ENCODE assay signal across 10 cellular contexts in genomic region chr19:55085923-55086715, GRCh38. TPM values are rescaled to one million over a fixed set of nuclear protein-coding genes. Genes with fewer than 3 reads are reported as not detected.
DNase-seq lines count a peak whose midpoint lies in the region; ATAC-seq, FAIRE-seq and TF ChIP-seq lines count a peak whose summit lies in the region.
"Had no signal": no experiment of that assay in that cellular context is flagged by ENCODE, and none has a peak within 500 bp of the region (broad histone marks: within the 10 kb centered on the region; RNA-seq: fewer than 3 reads in every experiment).

No MANE protein-coding gene starts in this region.

- H3K18ac ChIP-seq in H1 (ENCODE audit: extremely low read depth, low read length) = peak overlapping the region; percentile 48

- H3K14ac ChIP-seq in H1 (ENCODE audit: insufficient read length) = no peak overlapping the region

- FAIRE-seq in H1 (lab: Jason Lieb, UNC) = no peak

- no peak overlapping the region for H4K5ac ChIP-seq in H1 (ENCODE audit: insufficient read length, low read depth, low read length)

- 79% methylated on average over 13 of the region's 35 CpGs; no CpG with 5 or more reads in 1 of the 2 experiments for WGBS in H1 (ENCODE audit: extremely low coverage in 1 of 2, insufficient coverage in 1 of 2, insufficient read length in 1 of 2, insufficient replicate concordance in 2 of 2, low coverage in 1 of 2, low lambda C conversion rate in 2 of 2, missing lambda C conversion rate in 1 of 2), 2 experiments

- CTCF ChIA-PET in H1 (lab: Charles Lee; ENCODE audit: partially characterized antibody) = interaction anchor here (0.6 to 4.5 kb wide), 14 partner anchors 9 to 412 kb away, joined by 3 to 26 read pairs (median 3); partner anchors contain the start of gene RDH13

- ATAC-seq in activated T-helper 17 cell treated with anti-CD3 and anti-CD28 coated beads, Interleukin-2, amount 50 U/mL, for 72 hours (replicated peaks) = no peak

- H4K8ac ChIP-seq in H1 (ENCODE audit: extremely low read depth, insufficient read depth, low read length) = no peak overlapping the region

- peak overlapping the region; percentile 24; the same call in 1 of the 2 replicates for H2AK5ac ChIP-seq in H1 (ENCODE audit: low read depth, low read length)

- H3K27me3 ChIP-seq in H1 (replicated peaks in 1 of 4; ENCODE audit: control insufficient read depth in 3 of 4, extremely low read depth in 1 of 4, insufficient read depth in 3 of 4, low read length in 3 of 4) = peaks cover 0 to 3% (median 2%) of the 10 kb centered on the region in 4 experiments; a peak in 4 of 7 replicates
- peaks cover 20 to 65% of the 10 kb centered on the region in 2 donors for H3K27me3 ChIP-seq in tibial artery

- H2BK5ac ChIP-seq in H1 (ENCODE audit: low read depth, low read length) = no peak overlapping the region

- no peak overlapping the region for H4K91ac ChIP-seq in H1 (replicated peaks; ENCODE audit: insufficient read length, low read length)

- peak overlapping the region; percentile 3 for H3K4me3 Mint-ChIP-seq in activated naive CD4-positive, alpha-beta T cell treated with anti-CD3 and anti-CD28 coated beads, Interleukin-2, amount 50 U/mL, for 24 hours
- H3K4me3 Mint-ChIP-seq in activated T-helper 17 cell treated with anti-CD3 and anti-CD28 coated beads, Interleukin-2, amount 50 U/mL, for 72 hours = no peak overlapping the region

- H3K9me3 ChIP-seq in H1 (ENCODE audit: insufficient read depth in 2 of 2, low read depth in 1 of 2, low read length in 1 of 2) (no peaks in the 10 kb centered on the region), tibial artery (no peaks in the 10 kb centered on the region)

- H3K23ac ChIP-seq in H1 (ENCODE audit: insufficient read length) = no peak overlapping the region

- H2BK20ac ChIP-seq in H1 (ENCODE audit: low read length) = no peak overlapping the region

- TF ChIP-seq POLR2A in H1 (IDR thresholded peaks at IDR 0.05; ENCODE audit: control extremely low read depth in 1 of 2, low read depth in 2 of 2, low read length in 2 of 2) = no peak

- peaks cover 14 to 15% of the 10 kb centered on the region in 2 experiments for H4K20me1 ChIP-seq in H1 (replicated peaks in 1 of 2; ENCODE audit: control insufficient read depth in 1 of 2, insufficient read depth in 2 of 2, low read length in 2 of 2)

- no peak overlapping the region for H3K27ac Mint-ChIP-seq in activated naive CD4-positive, alpha-beta T cell treated with anti-CD3 and anti-CD28 coated beads, Interleukin-2, amount 50 U/mL, for 24 hours
- no peak overlapping the region for H3K27ac Mint-ChIP-seq in activated T-helper 17 cell treated with anti-CD3 and anti-CD28 coated beads, Interleukin-2, amount 50 U/mL, for 72 hours

- no peak overlapping the region for H3K4ac ChIP-seq in H1 (replicated peaks; ENCODE audit: insufficient read length, low read depth, low read length)

- no peak overlapping the region for H2BK120ac ChIP-seq in H1 (replicated peaks; ENCODE audit: low read depth, low read length)

- H3K4me2 ChIP-seq in H1 (ENCODE audit: insufficient read depth in 1 of 2, low read depth in 2 of 2, low read length in 2 of 2) = peak overlapping the region; percentile 71 to 98

- peaks cover 45% of the 10 kb centered on the region for H3K27me3 Mint-ChIP-seq in activated naive CD4-positive, alpha-beta T cell treated with anti-CD3 and anti-CD28 coated beads, Interleukin-2, amount 50 U/mL, for 24 hours
- peaks cover 27% of the 10 kb centered on the region for H3K27me3 Mint-ChIP-seq in activated T-helper 17 cell treated with anti-CD3 and anti-CD28 coated beads, Interleukin-2, amount 50 U/mL, for 72 hours

- no peak overlapping the region for H3K56ac ChIP-seq in H1 (replicated peaks; ENCODE audit: insufficient read length, low read depth, low read length)

- H3K36me3 Mint-ChIP-seq in activated naive CD4-positive, alpha-beta T cell treated with anti-CD3 and anti-CD28 coated beads, Interleukin-2, amount 50 U/mL, for 24 hours = peaks cover 4% of the 10 kb centered on the region
- peaks cover 32% of the 10 kb centered on the region for H3K36me3 Mint-ChIP-seq in activated T-helper 17 cell treated with anti-CD3 and anti-CD28 coated beads, Interleukin-2, amount 50 U/mL, for 72 hours (ENCODE audit: low read depth)

- no peak overlapping the region for H3K27ac ChIP-seq in H1 (ENCODE audit: low read depth, low read length)
- peak overlapping the region in 1 of 2 donors; percentile 33 for H3K27ac ChIP-seq in tibial artery
- H3K27ac ChIP-seq: neutrophil had no signal

- H2AFZ ChIP-seq in H1 (ENCODE audit: low read length) = no peak overlapping the region

- H3K36me3 ChIP-seq in H1 (ENCODE audit: control insufficient read depth in 2 of 4, insufficient read depth in 4 of 4, low read length in 3 of 4) = peaks cover 0 to 3% (median under 1%) of the 10 kb centered on the region in 4 experiments; a peak in 2 of 8 replicates
- peaks cover 8 to 17% (median 10%) of the 10 kb centered on the region in 3 donors for H3K36me3 ChIP-seq in tibial artery

- POLR2A ChIA-PET in H1 (lab: Charles Lee; ENCODE audit: partially characterized antibody) = interaction anchor here (0.7 to 8.7 kb wide), 10 partner anchors 9 to 322 kb away, joined by 3 to 72 read pairs (median 4); partner anchors contain the start of genes EPS8L1, PPP1R12C and UBE2S

- peak overlapping the region; percentile 50; the same call in 1 of the 2 replicates for H2BK12ac ChIP-seq in H1 (ENCODE audit: low read depth, low read length)

- H2BK15ac ChIP-seq in H1 (ENCODE audit: low read length) = peak overlapping the region; percentile 61; the same call in 1 of the 2 replicates

- H3K4me3 ChIP-seq in H1 (ENCODE audit: extremely low read depth in 1 of 4, insufficient read depth in 2 of 4, low read depth in 3 of 4, low read length in 4 of 4) (peak overlapping the region; percentile 46 to 84 (median 72)), tibial artery (peak overlapping the region; percentile 43 to 57)

- DNase-seq in activated naive CD4-positive, alpha-beta T cell treated with Interleukin-2 at 50 U/mL for 16 hours = no peak
- DNase-seq in H1 (ENCODE audit: low read depth in 1 of 2, low spot score in 2 of 2) (peak in 1 of 2 experiments; percentile 69), myocyte (ENCODE audit: low read depth) (peak; percentile 31), tibial artery (no peak), NCI-H1417 (lab: John Stamatoyannopoulos, UW) (no peak), KG1 (lab: John Stamatoyannopoulos, UW) (no peak)
- DNase-seq: MM.1S had no signal

- intact Hi-C loops in tibial artery (cut with DNase I; ENCODE audit: low total_unique reads) = no loop called here

- H3K9ac ChIP-seq in H1 (replicated peaks in 1 of 4; ENCODE audit: extremely low read depth in 1 of 4, low read depth in 3 of 4, low read length in 3 of 4) = peak overlapping the region in 3 of 4 experiments; percentile 34 to 77 (median 48); a peak in 2 of 7 replicates

- H3K9me3 Mint-ChIP-seq in activated naive CD4-positive, alpha-beta T cell treated with anti-CD3 and anti-CD28 coated beads, Interleukin-2, amount 50 U/mL, for 24 hours = no peaks in the 10 kb centered on the region
- H3K9me3 Mint-ChIP-seq in activated T-helper 17 cell treated with anti-CD3 and anti-CD28 coated beads, Interleukin-2, amount 50 U/mL, for 72 hours = no peaks in the 10 kb centered on the region

- no peak for TF ChIP-seq RAD21 in H1 (IDR thresholded peaks at IDR 0.05 in 1 of 2, conservative IDR thresholded peaks at IDR 0.05 in 1 of 2; ENCODE audit: low read depth in 2 of 2, low read length in 2 of 2)

- no peak for TF ChIP-seq CTCF in H1 (IDR thresholded peaks at IDR 0.05; ENCODE audit: control extremely low read depth in 1 of 3, insufficient read depth in 1 of 3, low read depth in 1 of 3, low read length in 3 of 3)
- no peak for TF ChIP-seq CTCF in tibial artery (IDR thresholded peaks at IDR 0.05)

- TF ChIP-seq EP300 in H1 (IDR thresholded peaks at IDR 0.05; ENCODE audit: borderline replicate concordance in 1 of 2, low read depth in 2 of 2, low read length in 2 of 2) = no peak

- no peaks in the 10 kb centered on the region for H3K79me2 ChIP-seq in H1 (ENCODE audit: control insufficient read depth in 1 of 2, insufficient read depth in 2 of 2, low read length in 2 of 2)

- H3K4me1 ChIP-seq in H1 (replicated peaks in 1 of 4; ENCODE audit: control insufficient read depth in 3 of 4, insufficient read depth in 4 of 4, low read length in 3 of 4) (peaks cover 0 to 25% (median 19%) of the 10 kb centered on the region in 4 experiments; a peak in 6 of 7 replicates), tibial artery (peaks cover 0 to 41% (median 35%) of the 10 kb centered on the region in 4 donors)

- H3K4me1 Mint-ChIP-seq in activated naive CD4-positive, alpha-beta T cell treated with anti-CD3 and anti-CD28 coated beads, Interleukin-2, amount 50 U/mL, for 24 hours = peaks cover 32% of the 10 kb centered on the region
- peaks cover 11% of the 10 kb centered on the region for H3K4me1 Mint-ChIP-seq in activated T-helper 17 cell treated with anti-CD3 and anti-CD28 coated beads, Interleukin-2, amount 50 U/mL, for 72 hours

- peaks cover 16% of the 10 kb centered on the region for H3K23me2 ChIP-seq in H1 (ENCODE audit: low read depth, low read length)

- H3K79me1 ChIP-seq in H1 (ENCODE audit: low read depth, low read length) = no peaks in the 10 kb centered on the region; the same call in 1 of the 2 replicates

RNA-seq across cellular contexts. Expression of gene EPS8L1, which starts 10.4 kb away (rescaled TPM):
- total RNA-seq in H1 (2021; fragmentation: NEBNext Ultra II Directional; extraction: Animal tissue kit (Norgen Biotek cat#: 25700)) = 30.2 and 37.0 TPM in 2 replicates
- 19.8 and 33.6 TPM in 2 replicates for polyA plus RNA-seq in H1 (2011; rRNA removed)
- 40.0 TPM for polyA plus RNA-seq in H1 (2011; cell fraction: cytosol; rRNA removed)
- polyA plus RNA-seq in H1 (2011; cell fraction: nucleus; rRNA removed) = 100 TPM
- polyA plus RNA-seq in H1 (2012, experiment 1 of 2) = 33.6 to 63.1 TPM (median 56.4 TPM) in 4 replicates
- 37.3 TPM for polyA plus RNA-seq in H1 (2012, experiment 2 of 2)
- polyA plus RNA-seq in H1 (2013, experiment 1 of 2) = 21.4 TPM
- 19.2 TPM for polyA plus RNA-seq in H1 (2013, experiment 2 of 2)
- polyA minus RNA-seq in H1 (2011; rRNA and poly(A)+ RNA removed) = 21.6 and 24.3 TPM in 2 replicates
- polyA minus RNA-seq in H1 (2011; cell fraction: cytosol; rRNA and poly(A)+ RNA removed) = 31.6 TPM
- 27.3 TPM for polyA minus RNA-seq in H1 (2011; cell fraction: nucleus; rRNA and poly(A)+ RNA removed)
- 0.78 and 1.4 TPM in 2 replicates for total RNA-seq in myocyte
- 2.2 TPM for polyA plus RNA-seq in myocyte (2012)
- 1 to 10 TPM; 1.4 to 2.1 TPM for total RNA-seq in activated T-helper 17 cell treated with anti-CD3 and anti-CD28 coated beads, Interleukin-2, amount 50 U/mL, for 72 hours

RNA-seq across cellular contexts. Expression of gene RDH13, which starts 23.2 kb away (rescaled TPM):
- 29.4 and 31.5 TPM in 2 replicates for total RNA-seq in H1 (2021; fragmentation: NEBNext Ultra II Directional; extraction: Animal tissue kit (Norgen Biotek cat#: 25700))
- polyA plus RNA-seq in H1 (2011; rRNA removed) = 15.9 and 20.5 TPM in 2 replicates
- polyA plus RNA-seq in H1 (2011; cell fraction: cytosol; rRNA removed) = 17.2 TPM
- polyA plus RNA-seq in H1 (2011; cell fraction: nucleus; rRNA removed) = 41.2 TPM
- 20.1 to 26.0 TPM (median 24.4 TPM) in 4 replicates for polyA plus RNA-seq in H1 (2012, experiment 1 of 2)
- polyA plus RNA-seq in H1 (2012, experiment 2 of 2) = 16.8 TPM
- polyA plus RNA-seq in H1 (2013, experiment 1 of 2) = 15.7 TPM
- polyA plus RNA-seq in H1 (2013, experiment 2 of 2) = 14.9 TPM
- polyA minus RNA-seq in H1 (2011; rRNA and poly(A)+ RNA removed) = 22.0 and 25.7 TPM in 2 replicates
- polyA minus RNA-seq in H1 (2011; cell fraction: cytosol; rRNA and poly(A)+ RNA removed) = 18.3 TPM
- 27.8 TPM for polyA minus RNA-seq in H1 (2011; cell fraction: nucleus; rRNA and poly(A)+ RNA removed)
- 4.9 and 9.4 TPM in 2 replicates for total RNA-seq in myocyte
- 9.3 TPM for polyA plus RNA-seq in myocyte (2012)
- total RNA-seq in activated T-helper 17 cell treated with anti-CD3 and anti-CD28 coated beads, Interleukin-2, amount 50 U/mL, for 72 hours = 10 to 100 TPM; 20.4 to 25.0 TPM

RNA-seq across cellular contexts. Expression of gene PPP1R12C, which starts 31.3 kb away (rescaled TPM):
- total RNA-seq in H1 (2021; fragmentation: NEBNext Ultra II Directional; extraction: Animal tissue kit (Norgen Biotek cat#: 25700)) = 71.5 and 88.8 TPM in 2 replicates
- polyA plus RNA-seq in H1 (2011; rRNA removed) = 31.7 and 49.5 TPM in 2 replicates
- polyA plus RNA-seq in H1 (2011; cell fraction: cytosol; rRNA removed) = 56.3 TPM
- 230 TPM for polyA plus RNA-seq in H1 (2011; cell fraction: nucleus; rRNA removed)
- polyA plus RNA-seq in H1 (2012, experiment 1 of 2) = 62.6 to 73.1 TPM (median 72.1 TPM) in 4 replicates
- 47.9 TPM for polyA plus RNA-seq in H1 (2012, experiment 2 of 2)
- polyA plus RNA-seq in H1 (2013, experiment 1 of 2) = 59.9 TPM
- polyA plus RNA-seq in H1 (2013, experiment 2 of 2) = 53.5 TPM
- 12.3 and 14.2 TPM in 2 replicates for polyA minus RNA-seq in H1 (2011; rRNA and poly(A)+ RNA removed)
- polyA minus RNA-seq in H1 (2011; cell fraction: cytosol; rRNA and poly(A)+ RNA removed) = 25.6 TPM
- 48.5 TPM for polyA minus RNA-seq in H1 (2011; cell fraction: nucleus; rRNA and poly(A)+ RNA removed)
- total RNA-seq in myocyte = 43.5 and 46.8 TPM in 2 replicates
- 60.8 TPM for polyA plus RNA-seq in myocyte (2012)
- 10 to 100 TPM; 74.5 to 94.8 TPM for total RNA-seq in activated T-helper 17 cell treated with anti-CD3 and anti-CD28 coated beads, Interleukin-2, amount 50 U/mL, for 72 hours

RNA-seq across cellular contexts. Expression of gene GP6, which starts 48.1 kb away (rescaled TPM):
- 0.26 TPM in 1 of 2 replicates, not detected in the other for total RNA-seq in H1 (2021; fragmentation: NEBNext Ultra II Directional; extraction: Animal tissue kit (Norgen Biotek cat#: 25700))
- 0.18 and 0.42 TPM in 2 replicates for polyA plus RNA-seq in H1 (2011; rRNA removed)
- 0.31 TPM for polyA plus RNA-seq in H1 (2011; cell fraction: cytosol; rRNA removed)
- polyA plus RNA-seq in H1 (2011; cell fraction: nucleus; rRNA removed) = 0.98 TPM
- polyA plus RNA-seq in H1 (2012, experiment 1 of 2) = 0.50 to 1.2 TPM (median 0.53 TPM) in 4 replicates
- not detected for polyA plus RNA-seq in H1 (2012, experiment 2 of 2)
- polyA plus RNA-seq in H1 (2013, experiment 1 of 2) = 0.18 TPM
- polyA plus RNA-seq in H1 (2013, experiment 2 of 2) = 0.11 TPM
- polyA minus RNA-seq in H1 (2011; rRNA and poly(A)+ RNA removed) = 0.22 and 0.66 TPM in 2 replicates
- polyA minus RNA-seq in H1 (2011; cell fraction: cytosol; rRNA and poly(A)+ RNA removed) = not detected
- polyA minus RNA-seq in H1 (2011; cell fraction: nucleus; rRNA and poly(A)+ RNA removed) = 0.40 TPM
- not detected in 2 replicates for total RNA-seq in myocyte
- not detected for polyA plus RNA-seq in myocyte (2012)
- total RNA-seq in activated T-helper 17 cell treated with anti-CD3 and anti-CD28 coated beads, Interleukin-2, amount 50 U/mL, for 72 hours = under 1 TPM; 0.13 to 0.69 TPM

Comparison
In these comparisons a context has a peak if more than half of its experiments do, and no peak if none do; other contexts are left out.
1. RNA of gene EPS8L1, which starts 10.4 kb away (total RNA-seq): 30.2 to 37.0 TPM in H1; 1.4 to 2.1 TPM in activated T-helper 17 cell treated with anti-CD3 and anti-CD28 coated beads, Interleukin-2, amount 50 U/mL, for 72 hours and 0.78 to 1.4 TPM in myocyte; every median in the first group is over 10 times any median in the second.